In genomic region chr14:54353694-54354093, GRCh38 we compare ENCODE assay signal across 18 cellular contexts. TPM values are rescaled to one million over a fixed set of nuclear protein-coding genes. Genes with fewer than 3 reads are reported as not detected.
DNase-seq lines count a peak whose midpoint lies in the region; ATAC-seq, FAIRE-seq and TF ChIP-seq lines count a peak whose summit lies in the region.
"Had no signal": no experiment of that assay in that cellular context is flagged by ENCODE, and none has a peak within 500 bp of the region (broad histone marks: within the 10 kb centered on the region; RNA-seq: fewer than 3 reads in every experiment).

No MANE protein-coding gene starts in this region.

- H3K27me3 ChIP-seq in left ventricle myocardium inferior (ENCODE audit: low read depth) = peaks cover 9% of the 10 kb centered on the region
- peaks cover 0 to 3% (median 0%) of the 10 kb centered on the region in 7 donors for H3K27me3 ChIP-seq in heart right ventricle
- no peaks in the 10 kb centered on the region for H3K27me3 ChIP-seq in colonic mucosa
- no peaks in the 10 kb centered on the region for H3K27me3 ChIP-seq in mesenchymal stem cell (ENCODE audit: control insufficient read depth in 1 of 2, insufficient read depth in 1 of 2, low read length in 2 of 2)
- H3K27me3 ChIP-seq in HAP-1 (ENCODE audit: low read depth) = peaks cover 20% of the 10 kb centered on the region

- no peaks in the 10 kb centered on the region for H3K79me1 ChIP-seq in mesenchymal stem cell (replicated peaks; ENCODE audit: low read length, poor library complexity, severe bottlenecking)

- no peak overlapping the region for H4K8ac ChIP-seq in mesenchymal stem cell (ENCODE audit: low read length)

- H2BK12ac ChIP-seq in mesenchymal stem cell (ENCODE audit: low read length in 2 of 2) = peak overlapping the region; percentile 4 to 35

- no peak overlapping the region for H2BK15ac ChIP-seq in mesenchymal stem cell (ENCODE audit: low read depth, poor library complexity, severe bottlenecking)

- WGBS in heart right ventricle, 2 donors = 92 to 94% methylated on average over 2 of the region's 2 CpGs
- 84% methylated on average over 2 of the region's 2 CpGs for WGBS in mesenchymal stem cell

- no peak overlapping the region for H3K23ac ChIP-seq in mesenchymal stem cell (ENCODE audit: low read length in 2 of 2)

- no peaks in the 10 kb centered on the region for H3K36me3 ChIP-seq in left ventricle myocardium inferior
- H3K36me3 ChIP-seq in heart right ventricle = no peaks in the 10 kb centered on the region
- no peaks in the 10 kb centered on the region for H3K36me3 ChIP-seq in colonic mucosa
- H3K36me3 ChIP-seq in mesenchymal stem cell (ENCODE audit: control insufficient read depth in 1 of 2, insufficient read depth in 2 of 2, low read depth in 1 of 2, low read length in 2 of 2) = no peaks in the 10 kb centered on the region
- H3K36me3 ChIP-seq in HAP-1 (replicated peaks) = no peaks in the 10 kb centered on the region

- no peaks in the 10 kb centered on the region for H3K36me3 Mint-ChIP-seq in activated T-cell treated with anti-CD3 and anti-CD28 coated beads, Interleukin-2, amount 50 U/mL, for 4 hours (ENCODE audit: insufficient read depth)
- H3K36me3 Mint-ChIP-seq: CD8-positive, alpha-beta T cell had no signal

- H3K9ac ChIP-seq in colonic mucosa (ENCODE audit: low read depth in 2 of 2, low read length in 2 of 2) = no peak overlapping the region
- H3K9ac ChIP-seq in mesenchymal stem cell (ENCODE audit: low read length) = no peak overlapping the region

- H3K14ac ChIP-seq in mesenchymal stem cell (ENCODE audit: low read length in 2 of 2) = no peak overlapping the region

- peak; percentile 55 for FAIRE-seq in urothelium cell line (lab: Jason Lieb, UNC)
- FAIRE-seq: A549, D721Med, G401.6 had no signal

- peaks cover 15% of the 10 kb centered on the region for H3K4me1 ChIP-seq in left ventricle myocardium inferior
- H3K4me1 ChIP-seq in heart right ventricle = peaks cover 0 to 18% (median 12%) of the 10 kb centered on the region in 9 donors
- peaks cover 4% of the 10 kb centered on the region for H3K4me1 ChIP-seq in colonic mucosa
- H3K4me1 ChIP-seq in mesenchymal stem cell (ENCODE audit: control insufficient read depth, insufficient read depth, low read depth, low read length) = peaks cover 3% of the 10 kb centered on the region
- H3K4me1 ChIP-seq in HAP-1 = no peaks in the 10 kb centered on the region
- H3K4me1 ChIP-seq: A549 had no signal

- H3K27ac ChIP-seq in left ventricle myocardium inferior (replicated peaks) (peak overlapping the region; percentile 5), heart right ventricle (peak overlapping the region in 4 of 10 donors; percentile 40 to 50 (median 42)), colonic mucosa (peak overlapping the region; percentile 40), mesenchymal stem cell (ENCODE audit: low read length, poor library complexity, severe bottlenecking) (no peak overlapping the region)
- H3K27ac ChIP-seq: A549 had no signal

- no peak for ATAC-seq in heart right ventricle
- no peak for ATAC-seq in activated T-cell treated with anti-CD3 and anti-CD28 coated beads, Interleukin-2, amount 50 U/mL, for 4 hours
- ATAC-seq: CD8-positive, alpha-beta T cell; Panc1 had no signal

- H2BK120ac ChIP-seq in mesenchymal stem cell (ENCODE audit: low read depth, low read length) = no peak overlapping the region

- no peak overlapping the region for H2AFZ ChIP-seq in mesenchymal stem cell (ENCODE audit: low read depth, low read length)

- H3K18ac ChIP-seq in mesenchymal stem cell (ENCODE audit: low read depth in 1 of 2, low read length in 2 of 2) = peak overlapping the region in 1 of 2 experiments; percentile 61

- no peak overlapping the region for H2BK5ac ChIP-seq in mesenchymal stem cell (ENCODE audit: low read depth, low read length, poor library complexity, severe bottlenecking)

- H3K4me2 ChIP-seq in mesenchymal stem cell (ENCODE audit: low read length, poor library complexity, severe bottlenecking) = no peak overlapping the region
- H3K4me2 ChIP-seq: A549 had no signal

- TF ChIP-seq CTCF in left ventricle myocardium inferior (IDR thresholded peaks at IDR 0.05; ENCODE audit: borderline replicate concordance) (no peak), heart right ventricle (IDR thresholded peaks at IDR 0.05) (no peak), colonic mucosa (IDR thresholded peaks at IDR 0.05) (no peak)

- DNase-seq in left ventricle myocardium inferior (no peak), heart right ventricle (no peak), colonic mucosa (no peak), mesenchymal stem cell (no peak), urothelium cell line (ENCODE audit: low spot score) (no peak), HAP-1 (ENCODE audit: low spot score in 2 of 2) (no peak), HuH-7.5 (ENCODE audit: low spot score) (no peak)
- DNase-seq in activated T-cell treated with anti-CD3 and anti-CD28 coated beads, Interleukin-2, amount 50 U/mL, for 4 hours = no peak
- DNase-seq: CD8-positive, alpha-beta T cell; H9; NCI-H1694 treated with DMSO at 0.1 percent for 48 hours; NCI-H2107; NCI-H2227 treated with DMSO at 0.1 percent for 48 hours; NCI-H510A treated with DMSO at 0.1 percent for 48 hours had no signal

- no peak overlapping the region for H3K4ac ChIP-seq in mesenchymal stem cell (ENCODE audit: low read depth in 1 of 2, low read length in 2 of 2)

- H3K4me3 ChIP-seq in left ventricle myocardium inferior = no peak overlapping the region
- H3K4me3 ChIP-seq in heart right ventricle = no peak overlapping the region
- no peak overlapping the region for H3K4me3 ChIP-seq in colonic mucosa
- H3K4me3 ChIP-seq in mesenchymal stem cell (ENCODE audit: insufficient read depth in 1 of 2, low read depth in 1 of 2, low read length in 2 of 2) = no peak overlapping the region
- H3K4me3 ChIP-seq in HAP-1 = no peak overlapping the region
- H3K4me3 ChIP-seq: A549 had no signal

- peak overlapping the region; percentile 31 for H4K91ac ChIP-seq in mesenchymal stem cell (ENCODE audit: low read length)

- H3K9me3 ChIP-seq in left ventricle myocardium inferior (replicated peaks) (peaks cover 18% of the 10 kb centered on the region), heart right ventricle (peaks cover 0 to 22% (median 0%) of the 10 kb centered on the region in 11 donors), colonic mucosa (no peaks in the 10 kb centered on the region), mesenchymal stem cell (ENCODE audit: control insufficient read depth, low read length) (no peaks in the 10 kb centered on the region), HAP-1 (peaks cover 4% of the 10 kb centered on the region; the same call in 1 of the 2 replicates)
- H3K9me3 ChIP-seq: A549 had no signal

- peaks cover 6% of the 10 kb centered on the region for H3K4me1 Mint-ChIP-seq in activated T-cell treated with anti-CD3 and anti-CD28 coated beads, Interleukin-2, amount 50 U/mL, for 4 hours (ENCODE audit: low read depth)

- H2AK5ac ChIP-seq in mesenchymal stem cell (ENCODE audit: low read length, severe bottlenecking) = no peak overlapping the region

- H3K27me3 Mint-ChIP-seq in activated T-cell treated with anti-CD3 and anti-CD28 coated beads, Interleukin-2, amount 50 U/mL, for 4 hours (ENCODE audit: low read depth) = peaks cover 49% of the 10 kb centered on the region

- intact Hi-C loops in left ventricle myocardium inferior (cut with micrococcal nuclease) = no loop called here
- intact Hi-C loops in heart right ventricle (cut with DNase I) = no loop called here
- intact Hi-C loops in colonic mucosa (cut with DNase I) = no loop called here

- peaks cover 7% of the 10 kb centered on the region for H3K9me3 Mint-ChIP-seq in activated T-cell treated with anti-CD3 and anti-CD28 coated beads, Interleukin-2, amount 50 U/mL, for 4 hours
- H3K9me3 Mint-ChIP-seq: CD8-positive, alpha-beta T cell had no signal

- in situ Hi-C loops in HAP-1 (cut with MboI; ENCODE audit: low sequenced_read_pairs) = no loop called here

- H3K4me3 Mint-ChIP-seq in activated T-cell treated with anti-CD3 and anti-CD28 coated beads, Interleukin-2, amount 50 U/mL, for 4 hours = no peak overlapping the region
- H3K4me3 Mint-ChIP-seq: CD8-positive, alpha-beta T cell; H9 had no signal

RNA-seq across cellular contexts. Expression of gene CDKN3, which starts 43.1 kb away (rescaled TPM):
- total RNA-seq in left ventricle myocardium inferior (4.3 TPM), heart right ventricle (10 to 100 TPM in 1 of 10 donors, 1 to 10 TPM in 9; 1.8 to 14.7 (median 4.2) TPM), colonic mucosa (10 to 100 TPM; 19.1 to 59.5 TPM)
- 1 to 10 TPM; 3.1 to 5.2 TPM for polyA plus RNA-seq in heart right ventricle
- 12.2 TPM for polyA plus RNA-seq in mesenchymal stem cell (2013, experiment 1 of 2)
- 14.2 TPM for polyA plus RNA-seq in mesenchymal stem cell (2013, experiment 2 of 2)
- 10 to 100 TPM in 1 of 3 donors, 1 to 10 TPM in 2; 9.0 to 10.5 (median 9.8) TPM for total RNA-seq in activated T-cell treated with anti-CD3 and anti-CD28 coated beads, Interleukin-2, amount 50 U/mL, for 4 hours
